Comparison of ENCODE assay signal across 1 cellular context in genomic region chr17:80377798-80378197, GRCh38.
TF ChIP-seq lines count a peak whose summit lies in the region.

No MANE protein-coding gene starts in this region.

TF ChIP-seq in SK-N-SH, 30 proteins besides CTCF, POLR2A, EP300 and RAD21:
- TF ChIP-seq GATA2 (CRISPR knock-in tag; IDR thresholded peaks at IDR 0.05) (no peak), SMC3 (IDR thresholded peaks at IDR 0.05; ENCODE audit: low read depth, low read length) (no peak), IRF3 (IDR thresholded peaks at IDR 0.05; ENCODE audit: low read depth, low read length) (no peak), RCOR1 (IDR thresholded peaks at IDR 0.05; ENCODE audit: low read length) (no peak), FOSL2 (IDR thresholded peaks at IDR 0.05; ENCODE audit: borderline replicate concordance, low read depth) (no peak), MEF2A (IDR thresholded peaks at IDR 0.05; ENCODE audit: borderline replicate concordance, low read depth) (no peak), TAF1 (IDR thresholded peaks at IDR 0.05; ENCODE audit: borderline replicate concordance, low read depth, low read length) (no peak), EZH2phosphoT487 (IDR thresholded peaks at IDR 0.05; ENCODE audit: borderline replicate concordance, low read depth) (no peak), POLR2AphosphoS5 (IDR thresholded peaks at IDR 0.05; ENCODE audit: low read depth, low read length) (no peak), GABPA (IDR thresholded peaks at IDR 0.05; ENCODE audit: low read depth) (no peak), ELF1 (IDR thresholded peaks at IDR 0.05) (no peak), RFX5 (IDR thresholded peaks at IDR 0.05; ENCODE audit: low read length) (no peak)
- TF ChIP-seq, protein P1, sequence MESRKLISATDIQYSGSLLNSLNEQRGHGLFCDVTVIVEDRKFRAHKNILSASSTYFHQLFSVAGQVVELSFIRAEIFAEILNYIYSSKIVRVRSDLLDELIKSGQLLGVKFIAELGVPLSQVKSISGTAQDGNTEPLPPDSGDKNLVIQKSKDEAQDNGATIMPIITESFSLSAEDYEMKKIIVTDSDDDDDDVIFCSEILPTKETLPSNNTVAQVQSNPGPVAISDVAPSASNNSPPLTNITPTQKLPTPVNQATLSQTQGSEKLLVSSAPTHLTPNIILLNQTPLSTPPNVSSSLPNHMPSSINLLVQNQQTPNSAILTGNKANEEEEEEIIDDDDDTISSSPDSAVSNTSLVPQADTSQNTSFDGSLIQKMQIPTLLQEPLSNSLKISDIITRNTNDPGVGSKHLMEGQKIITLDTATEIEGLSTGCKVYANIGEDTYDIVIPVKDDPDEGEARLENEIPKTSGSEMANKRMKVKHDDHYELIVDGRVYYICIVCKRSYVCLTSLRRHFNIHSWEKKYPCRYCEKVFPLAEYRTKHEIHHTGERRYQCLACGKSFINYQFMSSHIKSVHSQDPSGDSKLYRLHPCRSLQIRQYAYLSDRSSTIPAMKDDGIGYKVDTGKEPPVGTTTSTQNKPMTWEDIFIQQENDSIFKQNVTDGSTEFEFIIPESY (IDR thresholded peaks at IDR 0.05; ENCODE audit: borderline replicate concordance, low read depth) = no peak
- TF ChIP-seq, protein P2, sequence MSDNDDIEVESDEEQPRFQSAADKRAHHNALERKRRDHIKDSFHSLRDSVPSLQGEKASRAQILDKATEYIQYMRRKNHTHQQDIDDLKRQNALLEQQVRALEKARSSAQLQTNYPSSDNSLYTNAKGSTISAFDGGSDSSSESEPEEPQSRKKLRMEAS (IDR thresholded peaks at IDR 0.05; ENCODE audit: low read depth) = no peak
- TF ChIP-seq, protein P3, sequence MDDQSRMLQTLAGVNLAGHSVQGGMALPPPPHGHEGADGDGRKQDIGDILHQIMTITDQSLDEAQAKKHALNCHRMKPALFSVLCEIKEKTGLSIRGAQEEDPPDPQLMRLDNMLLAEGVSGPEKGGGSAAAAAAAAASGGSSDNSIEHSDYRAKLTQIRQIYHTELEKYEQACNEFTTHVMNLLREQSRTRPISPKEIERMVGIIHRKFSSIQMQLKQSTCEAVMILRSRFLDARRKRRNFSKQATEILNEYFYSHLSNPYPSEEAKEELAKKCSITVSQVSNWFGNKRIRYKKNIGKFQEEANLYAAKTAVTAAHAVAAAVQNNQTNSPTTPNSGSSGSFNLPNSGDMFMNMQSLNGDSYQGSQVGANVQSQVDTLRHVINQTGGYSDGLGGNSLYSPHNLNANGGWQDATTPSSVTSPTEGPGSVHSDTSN (IDR thresholded peaks at IDR 0.05) = no peak
- TF ChIP-seq, protein P4, sequence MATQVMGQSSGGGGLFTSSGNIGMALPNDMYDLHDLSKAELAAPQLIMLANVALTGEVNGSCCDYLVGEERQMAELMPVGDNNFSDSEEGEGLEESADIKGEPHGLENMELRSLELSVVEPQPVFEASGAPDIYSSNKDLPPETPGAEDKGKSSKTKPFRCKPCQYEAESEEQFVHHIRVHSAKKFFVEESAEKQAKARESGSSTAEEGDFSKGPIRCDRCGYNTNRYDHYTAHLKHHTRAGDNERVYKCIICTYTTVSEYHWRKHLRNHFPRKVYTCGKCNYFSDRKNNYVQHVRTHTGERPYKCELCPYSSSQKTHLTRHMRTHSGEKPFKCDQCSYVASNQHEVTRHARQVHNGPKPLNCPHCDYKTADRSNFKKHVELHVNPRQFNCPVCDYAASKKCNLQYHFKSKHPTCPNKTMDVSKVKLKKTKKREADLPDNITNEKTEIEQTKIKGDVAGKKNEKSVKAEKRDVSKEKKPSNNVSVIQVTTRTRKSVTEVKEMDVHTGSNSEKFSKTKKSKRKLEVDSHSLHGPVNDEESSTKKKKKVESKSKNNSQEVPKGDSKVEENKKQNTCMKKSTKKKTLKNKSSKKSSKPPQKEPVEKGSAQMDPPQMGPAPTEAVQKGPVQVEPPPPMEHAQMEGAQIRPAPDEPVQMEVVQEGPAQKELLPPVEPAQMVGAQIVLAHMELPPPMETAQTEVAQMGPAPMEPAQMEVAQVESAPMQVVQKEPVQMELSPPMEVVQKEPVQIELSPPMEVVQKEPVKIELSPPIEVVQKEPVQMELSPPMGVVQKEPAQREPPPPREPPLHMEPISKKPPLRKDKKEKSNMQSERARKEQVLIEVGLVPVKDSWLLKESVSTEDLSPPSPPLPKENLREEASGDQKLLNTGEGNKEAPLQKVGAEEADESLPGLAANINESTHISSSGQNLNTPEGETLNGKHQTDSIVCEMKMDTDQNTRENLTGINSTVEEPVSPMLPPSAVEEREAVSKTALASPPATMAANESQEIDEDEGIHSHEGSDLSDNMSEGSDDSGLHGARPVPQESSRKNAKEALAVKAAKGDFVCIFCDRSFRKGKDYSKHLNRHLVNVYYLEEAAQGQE (IDR thresholded peaks at IDR 0.05; ENCODE audit: low read depth, low read length) = no peak
